In the genomic region with DNA sequence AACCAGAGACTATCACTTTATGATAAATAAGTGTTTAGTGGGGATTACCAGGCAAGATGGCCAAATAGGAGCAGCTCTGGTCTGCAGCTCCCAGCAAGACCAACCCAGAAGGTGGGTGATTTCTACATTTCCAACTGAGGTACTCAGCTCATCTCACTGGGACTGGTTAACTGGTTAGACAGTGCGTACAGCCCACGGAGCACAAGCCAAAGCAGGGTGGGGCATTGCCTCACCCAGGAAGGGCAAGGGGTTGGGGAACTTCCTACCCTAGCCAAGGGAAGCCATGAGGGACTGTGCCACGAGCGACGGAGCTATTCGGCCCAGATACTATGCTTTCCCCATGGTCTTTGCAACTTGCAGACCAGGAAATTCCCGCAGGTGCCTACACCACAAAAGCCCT, we compare ENCODE assay signal across 10 cellular contexts.
DNase-seq lines count a peak whose midpoint lies in the region; ATAC-seq and TF ChIP-seq lines count a peak whose summit lies in the region.
"Had no signal": no experiment of that assay in that cellular context is flagged by ENCODE, and none has a peak within 500 bp of the region (broad histone marks: within the 10 kb centered on the region; RNA-seq: fewer than 3 reads in every experiment).

No MANE protein-coding gene starts in this region.

- no peak overlapping the region for H2BK5ac ChIP-seq in trophoblast cell (ENCODE audit: low read depth, low read length, poor library complexity)

- H3K27me3 ChIP-seq in trophoblast cell (ENCODE audit: insufficient read depth, low read length), result no peaks in the 10 kb centered on the region
- no peaks in the 10 kb centered on the region for H3K27me3 ChIP-seq in thyroid gland

- H3K4me3 ChIP-seq in trophoblast cell (ENCODE audit: low read depth, low read length), result no peak overlapping the region
- H3K4me3 ChIP-seq in thyroid gland (replicated peaks in 1 of 3), result no peak overlapping the region
- H3K4me3 ChIP-seq: HAP-1 had no signal

- H4K12ac ChIP-seq in trophoblast cell (ENCODE audit: low read depth, low read length), result no peak overlapping the region

- no peak overlapping the region for H3K4ac ChIP-seq in trophoblast cell (ENCODE audit: low read depth, low read length)

- H2BK120ac ChIP-seq in trophoblast cell (ENCODE audit: insufficient read depth, low read length, poor library complexity), result no peak overlapping the region

- POLR2A ChIA-PET in naive thymus-derived CD8-positive, alpha-beta T cell (lab: Charles Lee), result no interaction called here

- no peak for TF ChIP-seq CTCF in thyroid gland (IDR thresholded peaks at IDR 0.05)

- H3K79me2 ChIP-seq in trophoblast cell (ENCODE audit: control insufficient read depth, insufficient read depth, low read length, poor library complexity), result no peaks in the 10 kb centered on the region

- no peaks in the 10 kb centered on the region for H3K9me3 ChIP-seq in trophoblast cell (ENCODE audit: insufficient read depth, low read depth, low read length)
- H3K9me3 ChIP-seq in thyroid gland, result no peaks in the 10 kb centered on the region
- H3K9me3 ChIP-seq: Caco-2, HAP-1 had no signal

- H2AK5ac ChIP-seq in trophoblast cell (ENCODE audit: low read length), result no peak overlapping the region

- no peak overlapping the region for H4K8ac ChIP-seq in trophoblast cell (ENCODE audit: low read depth, low read length)

- H2BK12ac ChIP-seq in trophoblast cell (ENCODE audit: low read length), result peak overlapping the region; percentile 53

- peaks cover 3% of the 10 kb centered on the region for H3K79me1 ChIP-seq in trophoblast cell (ENCODE audit: low read length)

- no peak overlapping the region for H3K9ac ChIP-seq in trophoblast cell (ENCODE audit: low read length)

- peaks cover 0 to 37% (median 21%) of the 10 kb centered on the region in 9 donors for H3K9me3 Mint-ChIP-seq in naive thymus-derived CD8-positive, alpha-beta T cell

- H3K4me1 Mint-ChIP-seq in naive thymus-derived CD8-positive, alpha-beta T cell, result no peaks in the 10 kb centered on the region

- peaks cover 9 to 27% (median 21%) of the 10 kb centered on the region in 3 donors for H3K36me3 Mint-ChIP-seq in naive thymus-derived CD8-positive, alpha-beta T cell

- intact Hi-C loops in thyroid gland (cut with DNase I), result no loop called here

- DNase-seq in HT-29 (ENCODE audit: low spot score) (peak; percentile 52), SW480 (ENCODE audit: low spot score) (peak; percentile 46), left kidney (ENCODE audit: low read depth, low spot score) (peak; percentile 2), trophoblast cell (no peak), T-helper 9 cell (no peak), thyroid gland (no peak)
- DNase-seq in naive thymus-derived CD8-positive, alpha-beta T cell, result no peak
- DNase-seq: Caco-2, NCI-H187 treated with DMSO at 0.1 percent for 48 hours had no signal

- ATAC-seq in naive thymus-derived CD8-positive, alpha-beta T cell, result no peak

- H3K27ac ChIP-seq in trophoblast cell (ENCODE audit: low read depth, low read length), result no peak overlapping the region
- no peak overlapping the region for H3K27ac ChIP-seq in thyroid gland

- H3K4me3 Mint-ChIP-seq in naive thymus-derived CD8-positive, alpha-beta T cell, result no peak overlapping the region

- H2AFZ ChIP-seq in trophoblast cell (ENCODE audit: insufficient read depth, low read length, poor library complexity), result no peak overlapping the region

- TF ChIP-seq POLR2A in thyroid gland (IDR thresholded peaks at IDR 0.05), result no peak

- no peaks in the 10 kb centered on the region for H3K27me3 Mint-ChIP-seq in naive thymus-derived CD8-positive, alpha-beta T cell

- no peak overlapping the region for H3K23ac ChIP-seq in trophoblast cell (ENCODE audit: low read length)

- H3K36me3 ChIP-seq in trophoblast cell (ENCODE audit: control insufficient read depth in 1 of 2, insufficient read depth in 2 of 2, low read length in 2 of 2), result no peaks in the 10 kb centered on the region
- no peaks in the 10 kb centered on the region for H3K36me3 ChIP-seq in thyroid gland
- H3K36me3 ChIP-seq: HAP-1 had no signal

- H3K4me1 ChIP-seq in trophoblast cell (ENCODE audit: control insufficient read depth in 1 of 2, insufficient read depth in 2 of 2, low read length in 2 of 2) (peaks cover 0 to 9% of the 10 kb centered on the region in 2 experiments), thyroid gland (no peaks in the 10 kb centered on the region)
- H3K4me1 ChIP-seq: Caco-2 had no signal

- whole genome bisulfite sequencing in trophoblast cell (ENCODE audit: extremely low coverage, insufficient coverage, insufficient read length), result no CpG with 5 or more reads among the region's 7 CpGs
- WGBS in thyroid gland, 2 donors, result 86 to 88% methylated on average over 6 to 7 of the region's 7 CpGs

- peak overlapping the region; percentile 8 for H3K14ac ChIP-seq in trophoblast cell (ENCODE audit: low read length)

- no peak overlapping the region for H3K18ac ChIP-seq in trophoblast cell (ENCODE audit: low read length)

- H4K91ac ChIP-seq in trophoblast cell (ENCODE audit: low read depth, low read length), result no peak overlapping the region

- H3K27ac Mint-ChIP-seq in naive thymus-derived CD8-positive, alpha-beta T cell, result peak overlapping the region in 1 of 10 donors; percentile 37

- no peak overlapping the region for H3K4me2 ChIP-seq in trophoblast cell (ENCODE audit: low read length)

Comparison
In these comparisons a context has a peak if more than half of its experiments do, and no peak if none do; other contexts are left out.
1. DNase-seq: peak in HT-29 (single experiment), SW480 (single experiment) and left kidney (single experiment); none in trophoblast cell (0 of 2), T-helper 9 cell (single experiment), naive thymus-derived CD8-positive, alpha-beta T cell (0 of 10) and thyroid gland (0 of 2).